In the genomic region with DNA sequence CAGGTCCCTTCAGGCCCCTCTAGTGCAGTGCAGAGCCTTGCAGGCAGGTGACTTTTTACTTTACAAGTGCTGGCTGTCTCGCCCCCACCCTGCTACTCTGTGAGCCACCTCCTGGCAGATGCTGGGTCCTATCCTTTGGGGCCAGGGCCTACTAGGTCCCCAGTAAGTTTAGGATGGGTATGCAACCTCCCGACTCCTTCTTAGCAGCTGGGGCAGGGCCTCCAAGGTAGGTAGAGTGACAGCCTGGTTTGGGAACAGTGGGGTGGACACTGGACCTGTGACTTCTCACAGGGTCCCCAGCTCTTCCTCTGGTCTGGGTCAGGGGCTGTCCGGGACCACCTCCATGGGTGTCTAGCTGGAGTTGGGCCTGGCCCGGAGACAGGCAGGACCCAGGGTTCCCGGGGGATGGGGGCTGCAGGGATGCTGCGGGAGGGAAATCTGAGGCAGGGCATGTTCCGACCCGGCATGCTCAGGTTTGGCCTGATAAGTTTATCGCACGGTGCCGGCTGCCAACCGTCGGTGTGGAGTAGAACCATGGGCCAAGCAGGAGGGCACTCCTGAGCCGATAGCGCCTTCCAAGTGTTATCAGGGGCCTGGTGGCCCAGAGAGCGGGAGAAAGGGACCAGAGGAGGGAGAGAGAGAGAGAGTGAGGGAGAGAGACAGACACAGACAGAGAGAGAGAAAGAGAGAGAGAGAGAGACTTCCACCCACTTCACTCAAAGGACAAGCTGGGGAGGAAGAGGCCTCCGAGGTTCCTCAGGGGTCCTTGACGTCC, we compare ENCODE assay signal across 19 cellular contexts. TPM values are rescaled to one million over a fixed set of nuclear protein-coding genes. Genes with fewer than 3 reads are reported as not detected.
"Had no signal": no experiment of that assay in that cellular context is flagged by ENCODE, and none has a peak within 500 bp of the region (broad histone marks: within the 10 kb centered on the region; RNA-seq: fewer than 3 reads in every experiment).

No MANE protein-coding gene starts in this region.

- H3K27ac Mint-ChIP-seq: activated B cell treated with CpG ODN at 0.5 μM for 24 hours; activated CD4-positive, alpha-beta T cell treated with anti-CD3 and anti-CD28 coated beads, Interleukin-2, amount 10 ng/mL, durations not matched to agents 7 days and 5 days; activated naive CD4-positive, alpha-beta T cell treated with anti-CD3 and anti-CD28 coated beads for 36 hours; naive thymus-derived CD4-positive, alpha-beta T cell had no signal

- ATAC-seq: body of pancreas; naive thymus-derived CD4-positive, alpha-beta T cell had no signal

- H3K4me3 Mint-ChIP-seq: activated B cell treated with CpG ODN at 0.5 μM for 24 hours; activated CD4-positive, alpha-beta T cell treated with anti-CD3 and anti-CD28 coated beads, Interleukin-2, amount 10 ng/mL, durations not matched to agents 7 days and 5 days; activated naive CD4-positive, alpha-beta T cell treated with anti-CD3 and anti-CD28 coated beads for 36 hours; central memory CD8-positive, alpha-beta T cell; naive thymus-derived CD4-positive, alpha-beta T cell had no signal

- H3K4me3 ChIP-seq: body of pancreas, right lobe of liver, transverse colon had no signal

- DNase-seq: activated B cell treated with CpG ODN at 0.5 μM for 24 hours; activated CD4-positive, alpha-beta T cell treated with anti-CD3 and anti-CD28 coated beads, Interleukin-2, amount 10 ng/mL, durations not matched to agents 7 days and 5 days; activated CD8-positive, alpha-beta memory T cell treated with anti-CD3 and anti-CD28 coated beads for 24 hours; activated naive CD4-positive, alpha-beta T cell treated with anti-CD3 and anti-CD28 coated beads for 36 hours; amniotic stem cell; body of pancreas; cortex of kidney; effector memory CD4-positive, alpha-beta T cell; hippocampal formation; naive thymus-derived CD4-positive, alpha-beta T cell; right lobe of liver; stimulated activated CD4-positive, alpha-beta T cell treated with anti-CD3 and anti-CD28 coated beads, Interleukin-2, amount 100 ng/mL, for 24 hours; stimulated activated naive CD4-positive, alpha-beta T cell; substantia nigra; T1000; transverse colon had no signal

- H3K27me3 ChIP-seq: body of pancreas, right lobe of liver had no signal

- H3K4me1 ChIP-seq: body of pancreas, right lobe of liver had no signal

- H3K36me3 ChIP-seq: right lobe of liver, transverse colon had no signal

- H3K9me3 ChIP-seq: body of pancreas, right lobe of liver, transverse colon had no signal

- H3K27ac ChIP-seq: body of pancreas, right lobe of liver, transverse colon had no signal

- H3K9me3 Mint-ChIP-seq: activated B cell treated with CpG ODN at 0.5 μM for 24 hours; activated CD4-positive, alpha-beta T cell treated with anti-CD3 and anti-CD28 coated beads, Interleukin-2, amount 10 ng/mL, durations not matched to agents 7 days and 5 days; activated naive CD4-positive, alpha-beta T cell treated with anti-CD3 and anti-CD28 coated beads for 36 hours; central memory CD8-positive, alpha-beta T cell had no signal

RNA-seq across cellular contexts. Expression of gene GFI1B, which starts 20.6 kb away (rescaled TPM):
- total RNA-seq: activated CD4-positive, alpha-beta T cell treated with anti-CD3 and anti-CD28 coated beads, Interleukin-2, amount 10 ng/mL, durations not matched to agents 7 days and 5 days; activated naive CD4-positive, alpha-beta T cell treated with anti-CD3 and anti-CD28 coated beads for 36 hours; body of pancreas; epithelial cell of proximal tubule; lung microvascular endothelial cell had no signal
- polyA plus RNA-seq: naive thymus-derived CD4-positive, alpha-beta T cell had no signal
